8 cellular contexts compared by ENCODE assay signal in genomic region chr20:63273180-63273579, GRCh38. TPM values are rescaled to one million over a fixed set of nuclear protein-coding genes. Genes with fewer than 3 reads are reported as not detected.
A peak's percentile ranks its signal among the peaks of the same experiment; 100 is the strongest.
DNase-seq lines count a peak whose midpoint lies in the region; FAIRE-seq and TF ChIP-seq lines count a peak whose summit lies in the region.

No MANE protein-coding gene starts in this region.

- H3K27ac Mint-ChIP-seq in nephron, result peak overlapping the region; percentile 46 to 91 (median 80)

- H3K27ac ChIP-seq in BLaER1 (peak overlapping the region; percentile 89), KMS-11 (no peak overlapping the region), dorsolateral prefrontal cortex (peak overlapping the region in 5 of 59 donors; percentile 28 to 81 (median 67))

- H3K36me3 ChIP-seq in BLaER1, result peaks cover 38% of the 10 kb centered on the region
- H3K36me3 ChIP-seq in KMS-11 (ENCODE audit: insufficient read depth), result no peaks in the 10 kb centered on the region; the same call in 1 of the 2 replicates

- FAIRE-seq in HTR-8/SVneo (lab: Jason Lieb, UNC), result no peak

- peaks cover 49% of the 10 kb centered on the region for H3K4me1 Mint-ChIP-seq in nephron

- intact Hi-C loops in dorsolateral prefrontal cortex (cut with DNase I), result loop anchor here in 1 of 2 donors (5.0 kb wide), 1 partner anchor 56 kb away; the partner anchor contains the start of gene YTHDF1

- H3K4me3 ChIP-seq in BLaER1 (peak overlapping the region; percentile 91), KMS-11 (IDR thresholded peaks at IDR 0.05; ENCODE audit: insufficient read depth, low read depth, low read length) (no peak overlapping the region), dorsolateral prefrontal cortex (peak overlapping the region; percentile 60 to 99 (median 85))

- peak overlapping the region; percentile 89 to 99 (median 95) for H3K4me3 Mint-ChIP-seq in nephron

- H3K4me1 ChIP-seq in BLaER1 (peaks cover 39% of the 10 kb centered on the region), KMS-11 (ENCODE audit: low read depth, poor library complexity, severe bottlenecking) (peaks cover 23% of the 10 kb centered on the region)

- H3K79me2 ChIP-seq in KMS-11 (ENCODE audit: insufficient read depth, low read depth), result peaks cover 45% of the 10 kb centered on the region

- H3K36me3 Mint-ChIP-seq in nephron (ENCODE audit: low read depth), result peaks cover 4% of the 10 kb centered on the region

- no peaks in the 10 kb centered on the region for H3K27me3 Mint-ChIP-seq in nephron (ENCODE audit: low read depth)

- H4K20me1 ChIP-seq in BLaER1 (peaks cover 51% of the 10 kb centered on the region), KMS-11 (ENCODE audit: insufficient read depth) (no peaks in the 10 kb centered on the region)

- no peaks in the 10 kb centered on the region for H3K9me3 ChIP-seq in BLaER1

- peak overlapping the region; percentile 59; the same call in 1 of the 2 replicates for H2AFZ ChIP-seq in KMS-11 (ENCODE audit: low read depth)

- TF ChIP-seq CTCF in KMS-11 (conservative IDR thresholded peaks at IDR 0.05; ENCODE audit: low read depth, low read length), result no peak
- TF ChIP-seq CTCF in dorsolateral prefrontal cortex (IDR thresholded peaks at IDR 0.05 in 54 of 56, conservative IDR thresholded peaks at IDR 0.05 in 2 of 56; ENCODE audit: low read depth in 1 of 56, partially characterized antibody in 56 of 56), result no peak
- no peak for TF ChIP-seq CTCF in nephron (IDR thresholded peaks at IDR 0.05; ENCODE audit: unreplicated experiment in 3 of 3)

- no peak for DNase-seq in dorsolateral prefrontal cortex
- no peak for DNase-seq in HTR-8/SVneo (ENCODE audit: insufficient read length, low spot score)
- no peak for DNase-seq in central memory CD4-positive, alpha-beta T cell
- no peak for DNase-seq in GM19240 (ENCODE audit: insufficient read length, low spot score)
- no peak for DNase-seq in NCI-H2171 (lab: John Stamatoyannopoulos, UW)

- H3K9me3 Mint-ChIP-seq in nephron, result no peaks in the 10 kb centered on the region

- H3K4me2 ChIP-seq in BLaER1, result peak overlapping the region; percentile 86
- peak overlapping the region; percentile 75 for H3K4me2 ChIP-seq in KMS-11

- H3K27me3 ChIP-seq in BLaER1 (peaks cover 15% of the 10 kb centered on the region; the same call in 1 of the 2 replicates), KMS-11 (ENCODE audit: insufficient read depth, low read depth) (peaks cover 12% of the 10 kb centered on the region), dorsolateral prefrontal cortex (no peaks in the 10 kb centered on the region)

- H3K9ac ChIP-seq in BLaER1 (peak overlapping the region; percentile 89), KMS-11 (peak overlapping the region; percentile 68)

RNA-seq across cellular contexts. Expression of gene ARFGAP1, which starts 0.6 kb away (rescaled TPM):
- 100 to 1,000 TPM in 101 of 120 experiments, 10 to 100 TPM in 19; 89.0 to 166 (median 113) TPM for total RNA-seq in dorsolateral prefrontal cortex

RNA-seq across cellular contexts. Expression of gene NKAIN4, which starts 18.9 kb away (rescaled TPM):
- total RNA-seq in dorsolateral prefrontal cortex, result 10 to 100 TPM in 102 of 120 experiments, 1 to 10 TPM in 18; 5.4 to 44.1 (median 16.7) TPM

RNA-seq across cellular contexts. Expression of gene COL20A1, which starts 19.8 kb away (rescaled TPM):
- total RNA-seq in dorsolateral prefrontal cortex, result 10 to 100 TPM in 65 of 120 experiments, 1 to 10 TPM in 55; 4.1 to 32.2 (median 10.4) TPM

RNA-seq across cellular contexts. Expression of gene BIRC7, which starts 37.5 kb away (rescaled TPM):
- total RNA-seq in dorsolateral prefrontal cortex, result 1 to 10 TPM in 4 of 120 experiments, under 1 TPM in 27, not detected in 89; 0.22 to 1.3 (median 0.63) TPM

RNA-seq across cellular contexts. Expression of gene YTHDF1, which starts 57.2 kb away (rescaled TPM):
- 10 to 100 TPM; 31.4 to 71.9 (median 38.9) TPM for total RNA-seq in dorsolateral prefrontal cortex
